ENCODE assay signal across 27 cellular contexts in genomic region chr14:85276829-85277228, GRCh38.
"Had no signal": no experiment of that assay in that cellular context is flagged by ENCODE, and none has a peak within 500 bp of the region (broad histone marks: within the 10 kb centered on the region; RNA-seq: fewer than 3 reads in every experiment).

No MANE protein-coding gene starts in this region.

- ATAC-seq: activated CD8-positive, alpha-beta T cell treated with anti-CD3 and anti-CD28 coated beads, Interleukin-2, amount 10 ng/mL, durations not matched to agents 7 days and 5 days; body of pancreas; Panc1; WTC11 had no signal

- DNase-seq: activated CD4-positive, alpha-beta T cell treated with anti-CD3 and anti-CD28 coated beads for 48 hours; activated CD4-positive, alpha-beta T cell treated with anti-CD3 and anti-CD28 coated beads, Interleukin-2, amount 50 U/mL, for 4 hours; activated CD4-positive, CD25-positive, alpha-beta regulatory T cell treated with anti-CD3 and anti-CD28 coated beads, Interleukin-2, amount 50 U/mL, for 72 hours; activated CD8-positive, alpha-beta memory T cell treated with anti-CD3 and anti-CD28 coated beads, Interleukin-2, amount 50 U/mL, for 48 hours; activated CD8-positive, alpha-beta T cell treated with anti-CD3 and anti-CD28 coated beads, Interleukin-2, amount 10 ng/mL, durations not matched to agents 7 days and 5 days; activated naive CD4-positive, alpha-beta T cell treated with anti-CD3 and anti-CD28 coated beads, Interleukin-2, amount 50 U/mL, for 16 hours; activated naive CD8-positive, alpha-beta T cell treated with anti-CD3 and anti-CD28 coated beads, Interleukin-2, amount 10 ng/mL, durations not matched to agents 7 days and 5 days; activated T-cell treated with anti-CD3 and anti-CD28 coated beads, Interleukin-2, amount 50 U/mL, for 1 hour; aorta; body of pancreas; central memory CD4-positive, alpha-beta T cell; KG1; MG63; NCI-H1105; NCI-H1436; NCI-H1694 treated with DMSO at 0.1 percent for 48 hours; NCI-H2029 treated with DMSO at 0.1 percent for 48 hours; NCI-H510A treated with DMSO at 0.1 percent for 48 hours; NCI-H69; NK-92 treated with Interleukin-12 subunit alpha and Interleukin-12 subunit beta, amount 100 ng/mL, for 24 hours; OCI-M1; Right ventricle myocardium superior; RPMI8226; SJCRH30 had no signal

- H3K36me3 ChIP-seq: MG63, SJCRH30 had no signal

- H3K27me3 ChIP-seq: body of pancreas, MG63, SJCRH30 had no signal

- H3K4me3 ChIP-seq: body of pancreas, MG63, SJCRH30 had no signal

- H3K9me3 Mint-ChIP-seq: activated naive CD8-positive, alpha-beta T cell treated with anti-CD3 and anti-CD28 coated beads, Interleukin-2, amount 10 ng/mL, durations not matched to agents 7 days and 5 days; WTC11 had no signal

- H3K27me3 Mint-ChIP-seq: activated naive CD8-positive, alpha-beta T cell treated with anti-CD3 and anti-CD28 coated beads, Interleukin-2, amount 10 ng/mL, durations not matched to agents 7 days and 5 days had no signal

- H3K36me3 Mint-ChIP-seq: activated naive CD8-positive, alpha-beta T cell treated with anti-CD3 and anti-CD28 coated beads, Interleukin-2, amount 10 ng/mL, durations not matched to agents 7 days and 5 days; WTC11 had no signal

- H3K27ac ChIP-seq: body of pancreas, SJCRH30 had no signal

- H3K4me3 Mint-ChIP-seq: activated CD8-positive, alpha-beta T cell treated with anti-CD3 and anti-CD28 coated beads, Interleukin-2, amount 10 ng/mL, durations not matched to agents 7 days and 5 days; activated naive CD8-positive, alpha-beta T cell treated with anti-CD3 and anti-CD28 coated beads, Interleukin-2, amount 10 ng/mL, durations not matched to agents 7 days and 5 days; T-helper 1 cell treated with Interleukin-12 subunit alpha and Interleukin-12 subunit beta and Interleukin-4 antibody, amounts not matched to agents 30 μg/mL and 1 μg/mL, for 36 hours; WTC11 had no signal

- H3K27ac Mint-ChIP-seq: activated CD8-positive, alpha-beta T cell treated with anti-CD3 and anti-CD28 coated beads, Interleukin-2, amount 10 ng/mL, durations not matched to agents 7 days and 5 days; activated naive CD8-positive, alpha-beta T cell treated with anti-CD3 and anti-CD28 coated beads, Interleukin-2, amount 10 ng/mL, durations not matched to agents 7 days and 5 days; T-helper 1 cell treated with Interleukin-12 subunit alpha and Interleukin-12 subunit beta and Interleukin-4 antibody, amounts not matched to agents 30 μg/mL and 1 μg/mL, for 36 hours; WTC11 had no signal

- H3K4me1 ChIP-seq: body of pancreas had no signal

- H3K9me3 ChIP-seq: MG63, SJCRH30 had no signal

- H3K4me1 Mint-ChIP-seq: activated naive CD8-positive, alpha-beta T cell treated with anti-CD3 and anti-CD28 coated beads, Interleukin-2, amount 10 ng/mL, durations not matched to agents 7 days and 5 days had no signal
